Comparison of ENCODE assay signal across 3 cellular contexts in genomic region chr12:130493951-130494350, GRCh38.
"Had no signal": no experiment of that assay in that cellular context is flagged by ENCODE, and none has a peak within 500 bp of the region (broad histone marks: within the 10 kb centered on the region; RNA-seq: fewer than 3 reads in every experiment).

No MANE protein-coding gene starts in this region.

- ATAC-seq: GM12878 had no signal

- DNase-seq: GDM1, GF-D8 had no signal

- H3K4me3 ChIP-seq: GM12878 had no signal
